14 cellular contexts compared by ENCODE assay signal in the genomic region with DNA sequence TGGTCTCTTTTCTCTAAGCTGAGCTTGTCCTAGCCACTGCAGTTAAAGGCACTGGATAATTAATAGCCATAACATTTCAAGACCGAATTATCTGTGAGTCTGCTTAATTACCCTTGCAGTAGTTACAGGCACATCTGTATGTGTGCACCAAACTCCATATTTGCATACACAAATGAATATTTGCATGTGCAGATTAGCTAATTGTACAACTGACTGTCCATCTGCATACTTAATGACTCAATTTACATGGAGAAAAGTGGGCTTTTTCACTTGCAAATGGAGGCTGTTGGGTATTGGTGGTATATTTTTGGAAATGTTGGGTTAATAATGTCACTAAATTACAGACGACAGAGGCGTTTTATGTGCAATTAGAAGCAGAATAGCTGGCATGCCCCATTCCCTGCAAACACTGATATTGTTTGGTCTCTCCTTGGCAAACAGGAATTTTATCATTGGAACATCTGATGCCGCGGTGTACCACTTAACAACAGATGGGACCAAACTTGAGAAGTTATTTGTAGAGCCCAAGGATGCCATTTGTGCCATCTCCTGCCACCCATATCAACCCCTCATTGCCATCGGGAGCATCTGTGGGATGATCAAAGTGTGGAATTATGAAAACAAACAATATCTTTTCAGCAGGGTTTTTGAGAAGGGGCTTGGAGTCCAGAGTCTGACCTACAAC. TPM values are rescaled to one million over a fixed set of nuclear protein-coding genes. Genes with fewer than 3 reads are reported as not detected.
DNase-seq lines count a peak whose midpoint lies in the region; TF ChIP-seq lines count a peak whose summit lies in the region.
"Had no signal": no experiment of that assay in that cellular context is flagged by ENCODE, and none has a peak within 500 bp of the region (broad histone marks: within the 10 kb centered on the region; RNA-seq: fewer than 3 reads in every experiment).

No MANE protein-coding gene starts in this region.

- TF ChIP-seq CTCF in hepatocyte (IDR thresholded peaks at IDR 0.05; ENCODE audit: poor library complexity) (no peak), Peyer's patch (IDR thresholded peaks at IDR 0.05) (no peak)

- no peak overlapping the region for H2BK15ac ChIP-seq in mesenchymal stem cell (ENCODE audit: low read depth, poor library complexity, severe bottlenecking)

- no peak overlapping the region for H3K18ac ChIP-seq in mesenchymal stem cell (ENCODE audit: low read depth in 1 of 2, low read length in 2 of 2)

- H3K4ac ChIP-seq in mesenchymal stem cell (ENCODE audit: low read depth in 1 of 2, low read length in 2 of 2) = no peak overlapping the region

- H3K4me3 ChIP-seq in Karpas-422 (ENCODE audit: low read length) (peak overlapping the region; percentile 36), mesenchymal stem cell (ENCODE audit: insufficient read depth in 1 of 2, low read depth in 1 of 2, low read length in 2 of 2) (no peak overlapping the region), hepatocyte (no peak overlapping the region), Peyer's patch (no peak overlapping the region)
- H3K4me3 ChIP-seq: HAP-1 had no signal

- H3K9me2 ChIP-seq in Karpas-422 (replicated peaks; ENCODE audit: insufficient read depth, low read length) = no peaks in the 10 kb centered on the region
- no peaks in the 10 kb centered on the region for H3K9me2 ChIP-seq in hepatocyte (replicated peaks; ENCODE audit: insufficient read depth)

- H3K4me1 ChIP-seq in Karpas-422 (ENCODE audit: low read length) = peaks cover 58% of the 10 kb centered on the region
- H3K4me1 ChIP-seq in mesenchymal stem cell (ENCODE audit: control insufficient read depth, insufficient read depth, low read depth, low read length) = peaks cover 9% of the 10 kb centered on the region
- peaks cover 4% of the 10 kb centered on the region for H3K4me1 ChIP-seq in hepatocyte (ENCODE audit: insufficient read depth)
- H3K4me1 ChIP-seq in Peyer's patch = no peaks in the 10 kb centered on the region

- no peak overlapping the region for H3K23ac ChIP-seq in mesenchymal stem cell (ENCODE audit: low read length in 2 of 2)

- H3K79me2 ChIP-seq in Karpas-422 (ENCODE audit: low read length) (no peaks in the 10 kb centered on the region; the same call in 1 of the 2 replicates), hepatocyte (no peaks in the 10 kb centered on the region)

- H3K36me3 ChIP-seq in Karpas-422 (ENCODE audit: insufficient read depth, low read length) (peaks cover 24% of the 10 kb centered on the region), mesenchymal stem cell (ENCODE audit: control insufficient read depth in 1 of 2, insufficient read depth in 2 of 2, low read depth in 1 of 2, low read length in 2 of 2) (peaks cover 25 to 48% of the 10 kb centered on the region in 2 experiments), hepatocyte (replicated peaks; ENCODE audit: insufficient read depth, low read depth) (no peaks in the 10 kb centered on the region), Peyer's patch (no peaks in the 10 kb centered on the region)
- H3K36me3 ChIP-seq: HAP-1 had no signal

- WGBS in mesenchymal stem cell = 96% methylated on average over 6 of the region's 6 CpGs
- WGBS in hepatocyte (ENCODE audit: low lambda C conversion rate, missing lambda C conversion rate) = 81% methylated on average over 6 of the region's 6 CpGs

- no peaks in the 10 kb centered on the region for H3K79me1 ChIP-seq in mesenchymal stem cell (replicated peaks; ENCODE audit: low read length, poor library complexity, severe bottlenecking)

- H2AFZ ChIP-seq in Karpas-422 (ENCODE audit: low read length) (no peak overlapping the region), mesenchymal stem cell (ENCODE audit: low read depth, low read length) (no peak overlapping the region), hepatocyte (no peak overlapping the region)

- peak overlapping the region; percentile 97 for H3K27ac ChIP-seq in Karpas-422 (ENCODE audit: low read length)
- no peak overlapping the region for H3K27ac ChIP-seq in mesenchymal stem cell (ENCODE audit: low read length, poor library complexity, severe bottlenecking)
- H3K27ac ChIP-seq in hepatocyte = no peak overlapping the region
- H3K27ac ChIP-seq in Peyer's patch = no peak overlapping the region

- TF ChIP-seq POLR2A in Peyer's patch (IDR thresholded peaks at IDR 0.05) = no peak

- peak overlapping the region; percentile 61 for H3K9ac ChIP-seq in Karpas-422 (ENCODE audit: low read length)
- H3K9ac ChIP-seq in mesenchymal stem cell (ENCODE audit: low read length) = no peak overlapping the region

- H2BK5ac ChIP-seq in mesenchymal stem cell (ENCODE audit: low read depth, low read length, poor library complexity, severe bottlenecking) = no peak overlapping the region

- H4K20me1 ChIP-seq in Karpas-422 (ENCODE audit: insufficient read depth, low read depth, low read length) (no peaks in the 10 kb centered on the region), hepatocyte (ENCODE audit: insufficient read depth, poor library complexity, severe bottlenecking) (no peaks in the 10 kb centered on the region)

- H4K8ac ChIP-seq in mesenchymal stem cell (ENCODE audit: low read length) = peak overlapping the region; percentile 55

- no peaks in the 10 kb centered on the region for H3K27me3 ChIP-seq in Karpas-422 (ENCODE audit: low read length)
- H3K27me3 ChIP-seq in mesenchymal stem cell (ENCODE audit: control insufficient read depth in 1 of 2, insufficient read depth in 1 of 2, low read length in 2 of 2) = peaks cover 0 to 6% of the 10 kb centered on the region in 2 experiments
- H3K27me3 ChIP-seq in hepatocyte = no peaks in the 10 kb centered on the region
- H3K27me3 ChIP-seq in Peyer's patch = no peaks in the 10 kb centered on the region

- H2BK12ac ChIP-seq in mesenchymal stem cell (ENCODE audit: low read length in 2 of 2) = no peak overlapping the region

- H2BK120ac ChIP-seq in mesenchymal stem cell (ENCODE audit: low read depth, low read length) = no peak overlapping the region

- H3K4me2 ChIP-seq in Karpas-422 (ENCODE audit: low read depth, low read length, poor library complexity, severe bottlenecking) (peak overlapping the region; percentile 66), mesenchymal stem cell (ENCODE audit: low read length, poor library complexity, severe bottlenecking) (no peak overlapping the region), hepatocyte (no peak overlapping the region)

- no peak overlapping the region for H2AK5ac ChIP-seq in mesenchymal stem cell (ENCODE audit: low read length, severe bottlenecking)

- H4K91ac ChIP-seq in mesenchymal stem cell (ENCODE audit: low read length) = no peak overlapping the region

- DNase-seq in NCI-H146 treated with DMSO at 0.1 percent for 48 hours (lab: John Stamatoyannopoulos, UW; ENCODE audit: unreplicated experiment) (peak; percentile 48), NCI-H146 (lab: John Stamatoyannopoulos, UW) (no peak), Karpas-422 (peak; percentile 92), NCI-H69 (lab: John Stamatoyannopoulos, UW) (peak; percentile 100), mesenchymal stem cell (no peak), hepatocyte (ENCODE audit: low spot score) (no peak), foreskin melanocyte (no peak), Peyer's patch (no peak)
- DNase-seq: C1 segment of cervical spinal cord, GF-D8, NCI-H1436, NCI-H2081 treated with DMSO at 0.1 percent for 48 hours, PC-3 had no signal

- H3K9me3 ChIP-seq in Karpas-422 (ENCODE audit: low read length) = 0 out of 2 replicates have a peak, but pooled peaks cover 3% of the 10 kb centered on the region
- no peaks in the 10 kb centered on the region for H3K9me3 ChIP-seq in mesenchymal stem cell (ENCODE audit: control insufficient read depth, low read length)
- H3K9me3 ChIP-seq in hepatocyte (ENCODE audit: low read depth) = no peaks in the 10 kb centered on the region
- H3K9me3 ChIP-seq in Peyer's patch = no peaks in the 10 kb centered on the region
- H3K9me3 ChIP-seq: HAP-1 had no signal

- H3K14ac ChIP-seq in mesenchymal stem cell (ENCODE audit: low read length in 2 of 2) = no peak overlapping the region

RNA-seq across cellular contexts. Expression of gene CFAP251, which starts 39.6 kb away (rescaled TPM):
- 17.9 and 30.3 TPM in 2 replicates for total RNA-seq in Karpas-422 (2014; rRNA removed; shearing (Covaris generic); ENCODE audit: low replicate concordance)
- polyA plus RNA-seq in mesenchymal stem cell (2013, experiment 1 of 2) = 8.4 TPM
- polyA plus RNA-seq in mesenchymal stem cell (2013, experiment 2 of 2) = 8.4 TPM
- 1.6 and 3.7 TPM in 2 replicates for total RNA-seq in hepatocyte
- polyA plus RNA-seq in hepatocyte = 3.0 and 8.5 TPM in 2 replicates
- 1 to 10 TPM in 1 of 4 donors, under 1 TPM in 2, not detected in 1; 0.67 to 1.1 (median 0.95) TPM for total RNA-seq in Peyer's patch

Comparison
In these comparisons a context has a peak if more than half of its experiments do, and no peak if none do; other contexts are left out.
1. DNase-seq: peak in NCI-H146 treated with DMSO at 0.1 percent for 48 hours (single experiment), Karpas-422 (single experiment) and NCI-H69 (single experiment); none in NCI-H146 (single experiment), mesenchymal stem cell (single experiment), hepatocyte (single experiment), foreskin melanocyte (single experiment) and Peyer's patch (0 of 3).